9 cellular contexts compared by ENCODE assay signal in genomic region chr10:92124524-92125168, GRCh38.
A peak's percentile ranks its signal among the peaks of the same experiment; 100 is the strongest.
DNase-seq lines count a peak whose midpoint lies in the region; ATAC-seq and TF ChIP-seq lines count a peak whose summit lies in the region.
"Had no signal": no experiment of that assay in that cellular context is flagged by ENCODE, and none has a peak within 500 bp of the region (broad histone marks: within the 10 kb centered on the region; RNA-seq: fewer than 3 reads in every experiment).

No MANE protein-coding gene starts in this region.

- ATAC-seq in HG03571 (IDR thresholded peaks at IDR 0.05; ENCODE audit: unreplicated experiment) (no peak), GM19395 (IDR thresholded peaks at IDR 0.05; ENCODE audit: unreplicated experiment) (no peak)

- H3K27ac ChIP-seq in VCaP = peak overlapping the region; percentile 83

- DNase-seq in EH (ENCODE audit: low read depth) (peak; percentile 67), glomerular endothelial cell (ENCODE audit: extremely low read depth, low read depth, low spot score) (peak; percentile 96), pons (ENCODE audit: low spot score) (peak; percentile 46), islet precursor cell (no peak), germinal center (ENCODE audit: low spot score) (no peak)
- DNase-seq: GDM1 had no signal

- no peak for TF ChIP-seq CTCF in VCaP (conservative IDR thresholded peaks at IDR 0.05)

Comparison
In these comparisons a context has a peak if more than half of its experiments do, and no peak if none do; other contexts are left out.
1. DNase-seq: peak in EH (single experiment), glomerular endothelial cell (single experiment) and pons (single experiment); none in islet precursor cell (single experiment) and germinal center (single experiment).